8 cellular contexts compared by ENCODE assay signal in genomic region chr19:31285744-31286143, GRCh38.
DNase-seq lines count a peak whose midpoint lies in the region; ATAC-seq lines count a peak whose summit lies in the region.
"Had no signal": no experiment of that assay in that cellular context is flagged by ENCODE, and none has a peak within 500 bp of the region (broad histone marks: within the 10 kb centered on the region; RNA-seq: fewer than 3 reads in every experiment).

No MANE protein-coding gene starts in this region.

- H3K4me3 ChIP-seq in right cardiac atrium (ENCODE audit: low read length), result peak overlapping the region; percentile 21
- H3K4me3 ChIP-seq: upper lobe of left lung had no signal

- WGBS in right cardiac atrium, result 56% methylated on average over 5 of the region's 5 CpGs

- ATAC-seq in right cardiac atrium (peak in 1 of 2 donors; percentile 39), HG02981 (IDR thresholded peaks at IDR 0.05; ENCODE audit: unreplicated experiment) (no peak)

- no peaks in the 10 kb centered on the region for H3K9me3 ChIP-seq in right cardiac atrium (ENCODE audit: control insufficient read depth, low read length)
- H3K9me3 ChIP-seq: upper lobe of left lung had no signal

- peaks cover 3% of the 10 kb centered on the region for H3K4me1 ChIP-seq in right cardiac atrium (ENCODE audit: control insufficient read depth, insufficient read depth, low read length)
- H3K4me1 ChIP-seq: upper lobe of left lung had no signal

- intact Hi-C loops in right cardiac atrium (cut with DNase I) (no loop called here), posterior vena cava (cut with DNase I) (no loop called here)

- H3K27ac ChIP-seq in right cardiac atrium (ENCODE audit: low read length), result no peak overlapping the region
- H3K27ac ChIP-seq: upper lobe of left lung had no signal

- peak; percentile 54 for DNase-seq in H4 (ENCODE audit: low spot score)
- DNase-seq in amniotic epithelial cell (ENCODE audit: low read depth), result peak; percentile 53
- no peak for DNase-seq in right cardiac atrium
- peak; percentile 32 for DNase-seq in superior temporal gyrus (ENCODE audit: extremely low spot score)
- no peak for DNase-seq in posterior vena cava (ENCODE audit: low spot score)
- no peak for DNase-seq in NK-92 (lab: John Stamatoyannopoulos, UW; ENCODE audit: unreplicated experiment)
- DNase-seq: upper lobe of left lung had no signal

- H3K27me3 ChIP-seq in right cardiac atrium (ENCODE audit: control insufficient read depth, insufficient read depth), result no peaks in the 10 kb centered on the region
- H3K27me3 ChIP-seq: upper lobe of left lung had no signal

Comparison
In these comparisons a context has a peak if more than half of its experiments do, and no peak if none do; other contexts are left out.
1. DNase-seq: peak in H4 (single experiment), amniotic epithelial cell (single experiment) and superior temporal gyrus (single experiment); none in right cardiac atrium (0 of 3), posterior vena cava (single experiment) and NK-92 (single experiment).